In the genomic region with DNA sequence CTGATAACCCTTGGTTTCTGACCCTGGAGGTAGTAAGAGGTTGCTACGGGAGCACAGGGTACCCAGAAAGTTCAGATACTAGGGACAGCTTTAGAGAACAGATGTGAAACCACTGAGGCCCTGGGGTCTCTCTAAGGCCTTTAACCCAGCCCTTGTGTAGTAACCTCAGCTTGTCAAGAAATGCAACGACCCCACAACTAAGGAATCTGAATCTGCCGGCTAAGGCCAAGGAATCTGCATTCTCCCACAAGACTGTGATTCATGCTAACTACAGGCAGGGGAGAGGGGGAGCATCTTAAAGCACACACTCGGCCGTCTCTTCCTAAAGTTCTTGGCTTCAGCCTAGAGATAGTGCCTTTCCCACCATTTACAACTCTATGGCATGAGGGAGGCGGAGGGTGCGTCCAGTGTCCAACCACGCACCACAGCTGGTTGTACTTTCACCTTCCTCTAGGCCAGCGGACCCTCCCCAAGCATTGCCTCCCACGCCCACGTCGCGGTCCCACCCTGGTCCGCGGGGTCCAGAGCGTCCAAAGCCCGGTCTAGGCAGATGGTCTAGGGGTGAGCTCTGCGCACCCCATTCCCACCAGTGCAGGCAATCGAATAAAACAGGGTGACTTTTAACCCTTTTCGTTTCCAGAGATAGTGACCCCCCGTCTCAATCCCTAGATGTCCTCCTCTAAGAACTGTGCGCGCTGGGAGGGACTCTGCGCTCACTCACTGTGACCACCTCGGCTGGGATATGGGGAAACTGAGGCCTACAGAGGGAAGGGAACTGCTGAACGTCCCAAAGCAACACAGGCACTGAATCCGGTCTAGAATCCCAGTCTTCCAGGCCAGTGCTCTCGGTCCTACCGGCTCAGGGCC, we compare ENCODE assay signal across 9 cellular contexts. TPM values are rescaled to one million over a fixed set of nuclear protein-coding genes. Genes with fewer than 3 reads are reported as not detected.
DNase-seq lines count a peak whose midpoint lies in the region; ATAC-seq and TF ChIP-seq lines count a peak whose summit lies in the region.
"Had no signal": no experiment of that assay in that cellular context is flagged by ENCODE, and none has a peak within 500 bp of the region (broad histone marks: within the 10 kb centered on the region; RNA-seq: fewer than 3 reads in every experiment).

No MANE protein-coding gene starts in this region.

- 48 to 56% methylated on average over 11 to 19 of the region's 29 CpGs for WGBS in esophagus squamous epithelium, 2 donors

- intact Hi-C loops in Panc1 (cut with micrococcal nuclease; ENCODE audit: unreplicated experiment), result no loop called here
- intact Hi-C loops in esophagus squamous epithelium (cut with DNase I), result no loop called here

- no peak for DNase-seq in BE2C
- DNase-seq in Panc1 (ENCODE audit: low read depth, low spot score), result no peak
- no peak for DNase-seq in esophagus squamous epithelium (lab: John Stamatoyannopoulos, UW)
- DNase-seq in nephron progenitor cell, result no peak
- DNase-seq in MV-4-11 (lab: John Stamatoyannopoulos, UW), result no peak
- no peak for DNase-seq in NCI-H446 (lab: John Stamatoyannopoulos, UW)
- no peak for DNase-seq in NCI-H1436 (lab: John Stamatoyannopoulos, UW)
- no peak for DNase-seq in NAMALWA (ENCODE audit: low spot score)
- DNase-seq: cerebellar nuclear complex had no signal

- TF ChIP-seq POLR2A in esophagus squamous epithelium (IDR thresholded peaks at IDR 0.05), result no peak

- H3K9me3 ChIP-seq in BE2C, result no peaks in the 10 kb centered on the region
- H3K9me3 ChIP-seq in Panc1 (ENCODE audit: control insufficient read depth, insufficient read depth, low read depth, low read length), result no peaks in the 10 kb centered on the region
- no peaks in the 10 kb centered on the region for H3K9me3 ChIP-seq in esophagus squamous epithelium

- H3K9me3 Mint-ChIP-seq in nephron progenitor cell, result no peaks in the 10 kb centered on the region

- peaks cover 10% of the 10 kb centered on the region for H3K27me3 ChIP-seq in BE2C
- H3K27me3 ChIP-seq in Panc1 (ENCODE audit: control insufficient read depth, insufficient read depth, low read length), result no peaks in the 10 kb centered on the region
- peaks cover 0 to 38% (median 0%) of the 10 kb centered on the region in 4 donors for H3K27me3 ChIP-seq in esophagus squamous epithelium

- H3K36me3 ChIP-seq in BE2C, result no peaks in the 10 kb centered on the region
- H3K36me3 ChIP-seq in Panc1 (ENCODE audit: control insufficient read depth, insufficient read depth, low read length), result no peaks in the 10 kb centered on the region; the same call in 1 of the 2 replicates
- no peaks in the 10 kb centered on the region for H3K36me3 ChIP-seq in esophagus squamous epithelium

- H3K4me1 ChIP-seq in BE2C (no peaks in the 10 kb centered on the region), Panc1 (ENCODE audit: control insufficient read depth, insufficient read depth, low read length) (no peaks in the 10 kb centered on the region), esophagus squamous epithelium (peaks cover 0 to 52% (median 27%) of the 10 kb centered on the region in 3 donors)

- POLR2A ChIA-PET in Panc1 (lab: Charles Lee), result no interaction called here

- no TSS peak for BruUV-seq in Panc1 (replicated peaks; lab: Mats Ljungman, UMichigan)

- H3K27ac Mint-ChIP-seq in nephron progenitor cell, result no peak overlapping the region

- no peak for TF ChIP-seq CTCF in BE2C (IDR thresholded peaks at IDR 0.05; ENCODE audit: low read depth, low read length)
- TF ChIP-seq CTCF in Panc1 (IDR thresholded peaks at IDR 0.05), result no peak
- TF ChIP-seq CTCF in esophagus squamous epithelium (IDR thresholded peaks at IDR 0.05), result no peak
- TF ChIP-seq CTCF in nephron progenitor cell (IDR thresholded peaks at IDR 0.05), result no peak

- H3K4me3 ChIP-seq in BE2C (ENCODE audit: low read depth, low read length), result peak overlapping the region; percentile 71
- peak overlapping the region; percentile 51 to 52 for H3K4me3 ChIP-seq in Panc1 (ENCODE audit: low read depth in 2 of 2, low read length in 2 of 2)
- peak overlapping the region; percentile 50 to 84 (median 63) for H3K4me3 ChIP-seq in esophagus squamous epithelium

- CTCF ChIA-PET in Panc1 (lab: Charles Lee), result no interaction called here

- peak overlapping the region; percentile 84 for H3K4me3 Mint-ChIP-seq in nephron progenitor cell

- peaks cover 5% of the 10 kb centered on the region for H3K36me3 Mint-ChIP-seq in nephron progenitor cell (ENCODE audit: low read depth)

- H3K27me3 Mint-ChIP-seq in nephron progenitor cell (ENCODE audit: low read depth, poor library complexity), result peaks cover 31% of the 10 kb centered on the region

- no peak for ATAC-seq in Panc1

- peaks cover 44% of the 10 kb centered on the region for H3K4me1 Mint-ChIP-seq in nephron progenitor cell

- in situ Hi-C loops in Panc1 (cut with HindIII; ENCODE audit: low pct_unique_long_range_greater_than_20kb, low sequenced_read_pairs), result no loop called here

- H3K27ac ChIP-seq in Panc1 (ENCODE audit: low read length) (0 out of 2 replicates have a peak overlapping the region, but pooled peaks have one; percentile 23), esophagus squamous epithelium (peak overlapping the region in 3 of 4 donors; percentile 52 to 89 (median 85))

RNA-seq across cellular contexts. Expression of gene VASH1, which starts 0.7 kb away (rescaled TPM):
- polyA plus RNA-seq in BE2C (2012; ENCODE audit: insufficient read depth, insufficient read length, low read depth), result 38.5 TPM
- 5.2 TPM for total RNA-seq in Panc1 (2021; ENCODE audit: unreplicated experiment)
- 5.3 TPM for polyA plus RNA-seq in Panc1 (2012; ENCODE audit: insufficient read length)
- 1 to 10 TPM; 1.3 to 5.7 (median 3.0) TPM for total RNA-seq in esophagus squamous epithelium

RNA-seq across cellular contexts. Expression of gene ANGEL1, which starts 52.1 kb away (rescaled TPM):
- 23.5 TPM for polyA plus RNA-seq in BE2C (2012; ENCODE audit: insufficient read depth, insufficient read length, low read depth)
- total RNA-seq in Panc1 (2021; ENCODE audit: unreplicated experiment), result 19.1 TPM
- polyA plus RNA-seq in Panc1 (2012; ENCODE audit: insufficient read length), result 15.3 TPM
- 10 to 100 TPM in 1 of 4 donors, 1 to 10 TPM in 3; 3.4 to 13.7 (median 8.3) TPM for total RNA-seq in esophagus squamous epithelium
